Comparison of ENCODE assay signal across 9 cellular contexts in the genomic region with DNA sequence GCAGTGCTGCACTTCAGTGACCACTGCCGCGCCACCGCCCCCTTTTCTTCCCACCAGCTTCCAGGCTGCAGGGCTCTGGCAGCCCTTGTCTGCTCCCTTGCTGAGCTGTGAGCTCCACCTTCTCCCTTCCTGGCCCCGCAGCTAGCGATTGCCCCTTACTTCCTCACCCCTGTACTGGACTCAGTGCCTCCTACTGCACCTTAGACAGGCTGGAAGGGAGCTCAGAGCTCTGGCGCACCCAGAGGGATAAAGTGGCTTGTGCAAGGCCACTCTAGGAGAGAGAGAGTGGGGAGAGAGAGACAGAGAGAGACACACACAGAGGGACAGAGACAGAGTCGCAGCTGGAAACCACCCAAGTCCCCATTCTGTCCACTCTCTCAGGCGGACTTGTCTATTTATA.
A peak's percentile ranks its signal among the peaks of the same experiment; 100 is the strongest.
DNase-seq lines count a peak whose midpoint lies in the region; ATAC-seq and TF ChIP-seq lines count a peak whose summit lies in the region.
"Had no signal": no experiment of that assay in that cellular context is flagged by ENCODE, and none has a peak within 500 bp of the region (broad histone marks: within the 10 kb centered on the region; RNA-seq: fewer than 3 reads in every experiment).

No MANE protein-coding gene starts in this region.

- peaks cover 48% of the 10 kb centered on the region for H3K36me3 Mint-ChIP-seq in nephron progenitor cell (ENCODE audit: low read depth)

- no peak for TF ChIP-seq CTCF in nephron progenitor cell (IDR thresholded peaks at IDR 0.05)

- DNase-seq in DMS153 (lab: John Stamatoyannopoulos, UW) (peak; percentile 34), NCI-H69 (lab: John Stamatoyannopoulos, UW) (peak; percentile 48), glomerular visceral epithelial cell (ENCODE audit: extremely low spot score) (peak; percentile 11), nephron progenitor cell (peak; percentile 51), AG20443 (ENCODE audit: low spot score) (no peak)

- ATAC-seq in HG02884 (IDR thresholded peaks at IDR 0.05; ENCODE audit: unreplicated experiment), result no peak
- ATAC-seq in GM18858 (IDR thresholded peaks at IDR 0.05; ENCODE audit: unreplicated experiment), result no peak
- ATAC-seq in GM18511 (IDR thresholded peaks at IDR 0.05; ENCODE audit: unreplicated experiment), result no peak

- H3K4me1 Mint-ChIP-seq in nephron progenitor cell, result peaks cover 77% of the 10 kb centered on the region
- H3K4me1 Mint-ChIP-seq: memory B cell had no signal

- peak overlapping the region; percentile 97 for H3K27ac Mint-ChIP-seq in nephron progenitor cell
- H3K27ac Mint-ChIP-seq: memory B cell had no signal

- H3K4me3 Mint-ChIP-seq in nephron progenitor cell, result peak overlapping the region; percentile 31
- H3K4me3 Mint-ChIP-seq: memory B cell had no signal

- no peaks in the 10 kb centered on the region for H3K9me3 Mint-ChIP-seq in nephron progenitor cell
- H3K9me3 Mint-ChIP-seq: memory B cell had no signal

- H3K27me3 Mint-ChIP-seq in nephron progenitor cell (ENCODE audit: low read depth, poor library complexity), result peaks cover 2% of the 10 kb centered on the region
